In the genomic region with DNA sequence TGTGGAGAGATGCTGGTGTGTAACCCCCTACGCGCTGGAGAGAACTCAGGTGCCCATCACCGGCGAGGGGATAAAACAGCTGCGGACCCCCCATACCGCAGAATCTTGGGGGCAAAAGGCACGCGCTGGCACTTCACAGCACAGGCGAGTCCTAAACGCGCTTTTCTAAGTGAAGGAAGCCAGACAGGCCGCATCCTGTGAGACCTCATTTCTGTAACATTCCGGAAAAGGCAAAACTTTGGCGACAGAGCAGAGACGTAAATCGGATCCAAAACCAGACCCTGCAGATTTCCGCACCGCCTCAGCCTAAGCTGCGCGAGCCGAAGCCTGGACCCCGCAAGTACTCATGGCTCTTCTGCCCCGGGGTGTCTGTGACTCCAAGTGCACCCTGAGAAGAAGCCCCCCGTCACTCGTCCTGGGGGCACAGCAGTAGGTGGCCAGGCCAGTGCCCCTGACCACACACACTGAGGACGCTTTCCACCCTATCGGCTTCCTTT, we compare ENCODE assay signal across 19 cellular contexts.
A peak's percentile ranks its signal among the peaks of the same experiment; 100 is the strongest.
DNase-seq lines count a peak whose midpoint lies in the region; ATAC-seq, FAIRE-seq and TF ChIP-seq lines count a peak whose summit lies in the region.
"Had no signal": no experiment of that assay in that cellular context is flagged by ENCODE, and none has a peak within 500 bp of the region (broad histone marks: within the 10 kb centered on the region; RNA-seq: fewer than 3 reads in every experiment).

No MANE protein-coding gene starts in this region.

- H3K4me2 ChIP-seq in endothelial cell of umbilical vein (ENCODE audit: insufficient read depth, low read length), result peak overlapping the region; percentile 23
- H3K4me2 ChIP-seq in osteoblast (ENCODE audit: insufficient read depth, low read length), result peak overlapping the region; percentile 66

- H3K27me3 Mint-ChIP-seq in MCF 10A (ENCODE audit: insufficient read depth, unreplicated experiment), result no peaks in the 10 kb centered on the region
- H3K27me3 Mint-ChIP-seq: activated naive CD4-positive, alpha-beta T cell treated with anti-CD3 and anti-CD28 coated beads, Interleukin-2, amount 50 U/mL, for 24 hours; activated T-cell treated with anti-CD3 and anti-CD28 coated beads, Interleukin-2, amount 50 U/mL, for 24 hours had no signal

- WGBS in upper lobe of left lung, 2 donors, result 85 to 86% methylated on average over 18 to 23 of the region's 27 CpGs

- TF ChIP-seq CTCF in breast epithelium (IDR thresholded peaks at IDR 0.05), result no peak
- TF ChIP-seq CTCF in MCF 10A (IDR thresholded peaks at IDR 0.05; ENCODE audit: unreplicated experiment), result no peak
- no peak for TF ChIP-seq CTCF in endothelial cell of umbilical vein (IDR thresholded peaks at IDR 0.05; ENCODE audit: extremely low read depth in 1 of 2, insufficient read depth in 1 of 2, low read depth in 1 of 2, low read length in 2 of 2)
- TF ChIP-seq CTCF in osteoblast (IDR thresholded peaks at IDR 0.05; ENCODE audit: extremely low read depth, low read depth, low read length), result no peak
- TF ChIP-seq CTCF in upper lobe of left lung (IDR thresholded peaks at IDR 0.05), result no peak

- intact Hi-C loops in breast epithelium (cut with DNase I; ENCODE audit: low total_unique reads), result no loop called here
- intact Hi-C loops in MCF 10A (cut with micrococcal nuclease), result no loop called here
- intact Hi-C loops in endothelial cell of umbilical vein (cut with micrococcal nuclease), result loop anchor here (2.0 kb wide), 1 partner anchor 38 kb away; no protein-coding TSS in a partner anchor

- FAIRE-seq in endothelial cell of umbilical vein (lab: Jason Lieb, UNC), result peak; percentile 84

- no peaks in the 10 kb centered on the region for H3K9me3 Mint-ChIP-seq in MCF 10A (ENCODE audit: unreplicated experiment)
- H3K9me3 Mint-ChIP-seq: activated naive CD4-positive, alpha-beta T cell treated with anti-CD3 and anti-CD28 coated beads, Interleukin-2, amount 50 U/mL, for 24 hours; T-helper 1 cell treated with Interleukin-12 subunit alpha and Interleukin-12 subunit beta and Interleukin-4 antibody, amounts not matched to agents 30 μg/mL and 1 μg/mL, for 36 hours had no signal

- H3K4me1 ChIP-seq in breast epithelium (peaks cover 0 to 8% of the 10 kb centered on the region in 2 donors), endothelial cell of umbilical vein (ENCODE audit: control insufficient read depth, extremely low read depth, insufficient read depth, low read length) (peaks cover 16% of the 10 kb centered on the region), osteoblast (ENCODE audit: insufficient read depth, low read length) (peaks cover 7% of the 10 kb centered on the region), upper lobe of left lung (peaks cover 0 to 10% (median 0%) of the 10 kb centered on the region in 4 donors)

- H2AFZ ChIP-seq in endothelial cell of umbilical vein (ENCODE audit: low read depth, low read length), result peak overlapping the region; percentile 52
- peak overlapping the region; percentile 76 for H2AFZ ChIP-seq in osteoblast (ENCODE audit: low read length)

- no peaks in the 10 kb centered on the region for H3K9me1 ChIP-seq in endothelial cell of umbilical vein (replicated peaks; ENCODE audit: control insufficient read depth, extremely low read depth, insufficient read depth, low read length)

- H3K4me1 Mint-ChIP-seq in MCF 10A (ENCODE audit: insufficient read depth, unreplicated experiment), result peaks cover 7% of the 10 kb centered on the region
- H3K4me1 Mint-ChIP-seq: activated naive CD4-positive, alpha-beta T cell treated with anti-CD3 and anti-CD28 coated beads, Interleukin-2, amount 50 U/mL, for 24 hours had no signal

- peaks cover 9% of the 10 kb centered on the region for H3K36me3 Mint-ChIP-seq in MCF 10A (ENCODE audit: insufficient read depth, unreplicated experiment)
- H3K36me3 Mint-ChIP-seq: activated naive CD4-positive, alpha-beta T cell treated with anti-CD3 and anti-CD28 coated beads, Interleukin-2, amount 50 U/mL, for 24 hours had no signal

- POLR2A ChIA-PET in MCF 10A (lab: Yijun Ruan, JAX) (interaction anchor here (0.6 to 1.2 kb wide), 2 partner anchors 13 to 73 kb away, joined by 3 to 4 read pairs; no protein-coding TSS in a partner anchor), endothelial cell of umbilical vein (lab: Charles Lee) (interaction anchor here (0.8 kb wide), 1 partner anchor 12 kb away, joined by 4 read pairs; no protein-coding TSS in a partner anchor)

- H3K27me3 ChIP-seq in breast epithelium, result no peaks in the 10 kb centered on the region
- H3K27me3 ChIP-seq in endothelial cell of umbilical vein (ENCODE audit: control insufficient read depth in 2 of 2, insufficient read depth in 2 of 2, low read length in 2 of 2), result no peaks in the 10 kb centered on the region
- no peaks in the 10 kb centered on the region for H3K27me3 ChIP-seq in osteoblast (ENCODE audit: insufficient read depth, low read length)
- H3K27me3 ChIP-seq in upper lobe of left lung, result no peaks in the 10 kb centered on the region

- TF ChIP-seq EP300 in upper lobe of left lung (IDR thresholded peaks at IDR 0.05), result no peak

- H3K9me3 ChIP-seq in breast epithelium (no peaks in the 10 kb centered on the region), endothelial cell of umbilical vein (replicated peaks; ENCODE audit: control insufficient read depth, insufficient read depth, low read length) (no peaks in the 10 kb centered on the region), osteoblast (ENCODE audit: low read depth, low read length) (no peaks in the 10 kb centered on the region), upper lobe of left lung (no peaks in the 10 kb centered on the region)

- CTCF ChIA-PET in MCF 10A (lab: Yijun Ruan, JAX) (interaction anchor here (0.6 to 1.4 kb wide), 2 partner anchors 128 to 491 kb away, joined by 3 to 6 read pairs; no protein-coding TSS in a partner anchor), endothelial cell of umbilical vein (lab: Charles Lee) (interaction anchor here (0.6 to 1.3 kb wide), 4 partner anchors 31 to 138 kb away, joined by 3 to 5 read pairs (median 4); no protein-coding TSS in a partner anchor)

- no peak overlapping the region for H3K9ac ChIP-seq in endothelial cell of umbilical vein (replicated peaks; ENCODE audit: extremely low read depth, insufficient read depth, low read length)

- TF ChIP-seq POLR2A in breast epithelium (IDR thresholded peaks at IDR 0.05) (no peak), endothelial cell of umbilical vein (IDR thresholded peaks at IDR 0.05; ENCODE audit: low read depth, low read length) (no peak), upper lobe of left lung (IDR thresholded peaks at IDR 0.05) (no peak)

- H4K20me1 ChIP-seq in endothelial cell of umbilical vein (replicated peaks; ENCODE audit: control insufficient read depth, extremely low read depth, insufficient read depth, low read length) (no peaks in the 10 kb centered on the region), osteoblast (ENCODE audit: insufficient read depth, low read length) (no peaks in the 10 kb centered on the region)

- no peak for ATAC-seq in upper lobe of left lung (ENCODE audit: low FRiP score in 2 of 2)
- ATAC-seq: left lobe of liver had no signal

- no TSS peak for BruUV-seq in MCF 10A (replicated peaks; lab: Mats Ljungman, UMichigan)
- no TSS peak for BruUV-seq in endothelial cell of umbilical vein (replicated peaks; lab: Mats Ljungman, UMichigan)

- dilution Hi-C loops in endothelial cell of umbilical vein (cut with MboI; ENCODE audit: extremely low pct_ligation_motif_present, low sequenced_read_pairs), result no loop called here

- H3K79me2 ChIP-seq in endothelial cell of umbilical vein (ENCODE audit: control insufficient read depth, insufficient read depth, low read length) (no peaks in the 10 kb centered on the region), osteoblast (ENCODE audit: insufficient read depth, low read length) (no peaks in the 10 kb centered on the region)

- no peak overlapping the region for H3K27ac Mint-ChIP-seq in MCF 10A (ENCODE audit: low read depth, unreplicated experiment)
- H3K27ac Mint-ChIP-seq: activated naive CD4-positive, alpha-beta T cell treated with anti-CD3 and anti-CD28 coated beads, Interleukin-2, amount 50 U/mL, for 24 hours; activated T-cell treated with anti-CD3 and anti-CD28 coated beads, Interleukin-2, amount 50 U/mL, for 24 hours; T-helper 1 cell treated with Interleukin-12 subunit alpha and Interleukin-12 subunit beta and Interleukin-4 antibody, amounts not matched to agents 30 μg/mL and 1 μg/mL, for 36 hours had no signal

- no peak for DNase-seq in breast epithelium (ENCODE audit: low spot score in 2 of 2)
- no peak for DNase-seq in MCF 10A (ENCODE audit: unreplicated experiment)
- no peak for DNase-seq in endothelial cell of umbilical vein (ENCODE audit: low read depth, low spot score)
- DNase-seq in osteoblast (ENCODE audit: insufficient read length, low spot score, missing footprints), result no peak
- no peak for DNase-seq in upper lobe of left lung
- DNase-seq in COLO829 (ENCODE audit: low spot score), result no peak
- DNase-seq in activated T-cell treated with anti-CD3 and anti-CD28 coated beads for 4 hours, result no peak
- no peak for DNase-seq in NCI-H1436 (lab: John Stamatoyannopoulos, UW)
- DNase-seq: activated CD4-positive, alpha-beta T cell treated with anti-CD3 and anti-CD28 coated beads, Interleukin-2, amount 50 U/mL, for 4 hours; activated T-cell treated with anti-CD3 and anti-CD28 coated beads, Interleukin-2, amount 50 U/mL, for 24 hours; cortex of kidney; NCI-H2081 treated with DMSO at 0.1 percent for 48 hours; NCI-H510A; SHP77; stimulated activated CD4-positive, alpha-beta T cell treated with anti-CD3 and anti-CD28 coated beads, Interleukin-2, amount 100 ng/mL, for 48 hours had no signal

- H3K36me3 ChIP-seq in breast epithelium (no peaks in the 10 kb centered on the region), endothelial cell of umbilical vein (ENCODE audit: control insufficient read depth in 2 of 2, extremely low read depth in 1 of 2, insufficient read depth in 2 of 2, low read length in 2 of 2) (no peaks in the 10 kb centered on the region), osteoblast (ENCODE audit: insufficient read depth, low read length) (no peaks in the 10 kb centered on the region), upper lobe of left lung (no peaks in the 10 kb centered on the region)

- H3K27ac ChIP-seq in breast epithelium, result peak overlapping the region; percentile 61 to 74
- no peak overlapping the region for H3K27ac ChIP-seq in endothelial cell of umbilical vein (ENCODE audit: insufficient read depth, low read depth, low read length)
- no peak overlapping the region for H3K27ac ChIP-seq in osteoblast (ENCODE audit: low read depth, low read length)
- peak overlapping the region in 3 of 4 donors; percentile 42 to 52 (median 49) for H3K27ac ChIP-seq in upper lobe of left lung
- H3K27ac ChIP-seq: epithelial cell of prostate had no signal

- H3K4me3 ChIP-seq in breast epithelium (peak overlapping the region in 2 of 3 donors; percentile 38 to 56), endothelial cell of umbilical vein (replicated peaks in 1 of 3; ENCODE audit: insufficient read depth in 1 of 3, low read depth in 1 of 3, low read length in 3 of 3) (no peak overlapping the region), osteoblast (ENCODE audit: insufficient read depth, low read length) (no peak overlapping the region), upper lobe of left lung (no peak overlapping the region)

- H3K4me3 Mint-ChIP-seq in MCF 10A (ENCODE audit: unreplicated experiment), result no peak overlapping the region
- H3K4me3 Mint-ChIP-seq: activated naive CD4-positive, alpha-beta T cell treated with anti-CD3 and anti-CD28 coated beads, Interleukin-2, amount 50 U/mL, for 24 hours; activated T-cell treated with anti-CD3 and anti-CD28 coated beads, Interleukin-2, amount 50 U/mL, for 24 hours; T-helper 1 cell treated with Interleukin-12 subunit alpha and Interleukin-12 subunit beta and Interleukin-4 antibody, amounts not matched to agents 30 μg/mL and 1 μg/mL, for 36 hours had no signal

Comparison
In these comparisons a context has a peak if more than half of its experiments do, and no peak if none do; other contexts are left out.
1. H3K27ac ChIP-seq: peak in breast epithelium (2 of 2) and upper lobe of left lung (3 of 4); none in endothelial cell of umbilical vein (single experiment) and osteoblast (single experiment).
2. H3K4me3 ChIP-seq: peak in breast epithelium (2 of 3); none in endothelial cell of umbilical vein (0 of 3), osteoblast (single experiment) and upper lobe of left lung (0 of 4).